In genomic region chr7:80186721-80187120, GRCh38 we compare ENCODE assay signal across 15 cellular contexts. TPM values are rescaled to one million over a fixed set of nuclear protein-coding genes. Genes with fewer than 3 reads are reported as not detected.
A peak's percentile ranks its signal among the peaks of the same experiment; 100 is the strongest.
DNase-seq lines count a peak whose midpoint lies in the region; ATAC-seq and TF ChIP-seq lines count a peak whose summit lies in the region.
"Had no signal": no experiment of that assay in that cellular context is flagged by ENCODE, and none has a peak within 500 bp of the region (broad histone marks: within the 10 kb centered on the region; RNA-seq: fewer than 3 reads in every experiment).

No MANE protein-coding gene starts in this region.

- TF ChIP-seq POLR2A in breast epithelium (IDR thresholded peaks at IDR 0.05), result no peak

- DNase-seq in MCF 10A (ENCODE audit: unreplicated experiment), result peak; percentile 6
- DNase-seq in breast epithelium (ENCODE audit: low spot score in 2 of 2), result no peak
- DNase-seq in caudate nucleus (lab: John Stamatoyannopoulos, UW), result peak in 21 of 61 donors; percentile 2 to 58 (median 34)
- no peak for DNase-seq in left lobe of liver (ENCODE audit: low spot score)
- DNase-seq in activated CD4-positive, alpha-beta T cell treated with anti-CD3 and anti-CD28 coated beads, Interleukin-2, amount 50 U/mL, for 1 hour, result no peak
- DNase-seq: activated CD4-positive, alpha-beta T cell treated with anti-CD3 and anti-CD28 coated beads for 48 hours; activated T-cell treated with anti-CD3 and anti-CD28 coated beads, Interleukin-2, amount 50 U/mL, for 4 hours; Calu3; heart left ventricle; SIG-M5; testis had no signal

- TF ChIP-seq CTCF in MCF 10A (IDR thresholded peaks at IDR 0.05; ENCODE audit: unreplicated experiment), result no peak
- no peak for TF ChIP-seq CTCF in breast epithelium (IDR thresholded peaks at IDR 0.05)

- H3K4me3 Mint-ChIP-seq in MCF 10A (ENCODE audit: unreplicated experiment), result no peak overlapping the region
- H3K4me3 Mint-ChIP-seq: activated T-cell treated with anti-CD3 and anti-CD28 coated beads, Interleukin-2, amount 50 U/mL, for 4 hours; IgD-negative memory B cell had no signal

- H3K36me3 ChIP-seq in breast epithelium, result no peaks in the 10 kb centered on the region
- H3K36me3 ChIP-seq: heart left ventricle had no signal

- intact Hi-C loops in MCF 10A (cut with micrococcal nuclease) (no loop called here), breast epithelium (cut with DNase I; ENCODE audit: low total_unique reads) (no loop called here)

- POLR2A ChIA-PET in MCF 10A (lab: Yijun Ruan, JAX), result interaction anchor here (1.0 to 1.7 kb wide), 2 partner anchors 11 to 49 kb away, joined by 3 to 6 read pairs; no protein-coding TSS in a partner anchor

- H3K4me1 ChIP-seq in breast epithelium, result peaks cover 0 to 5% of the 10 kb centered on the region in 2 donors

- CTCF ChIA-PET in MCF 10A (lab: Yijun Ruan, JAX), result no interaction called here

- H3K27me3 Mint-ChIP-seq in MCF 10A (ENCODE audit: insufficient read depth, unreplicated experiment), result no peaks in the 10 kb centered on the region
- H3K27me3 Mint-ChIP-seq: IgD-negative memory B cell had no signal

- H3K27ac Mint-ChIP-seq in MCF 10A (ENCODE audit: low read depth, unreplicated experiment), result peak overlapping the region; percentile 18

- BruUV-seq in MCF 10A (replicated peaks; lab: Mats Ljungman, UMichigan), result no TSS peak

- H3K27ac ChIP-seq in breast epithelium (no peak overlapping the region), caudate nucleus (ENCODE audit: low read depth, low read length) (peak overlapping the region; percentile 97)
- H3K27ac ChIP-seq: heart left ventricle, testis had no signal

- H3K4me1 Mint-ChIP-seq in MCF 10A (ENCODE audit: insufficient read depth, unreplicated experiment), result peaks cover 22% of the 10 kb centered on the region

- ATAC-seq in left lobe of liver, result peak; percentile 90
- no peak for ATAC-seq in HG03378 (IDR thresholded peaks at IDR 0.05; ENCODE audit: unreplicated experiment)
- ATAC-seq in HG02623 (IDR thresholded peaks at IDR 0.05; ENCODE audit: unreplicated experiment), result no peak
- ATAC-seq in HG03025 (IDR thresholded peaks at IDR 0.05; ENCODE audit: low FRiP score, unreplicated experiment), result no peak
- ATAC-seq: activated T-cell treated with anti-CD3 and anti-CD28 coated beads, Interleukin-2, amount 50 U/mL, for 4 hours; heart left ventricle had no signal

- no peaks in the 10 kb centered on the region for H3K27me3 ChIP-seq in breast epithelium
- H3K27me3 ChIP-seq: heart left ventricle, testis had no signal

- no peaks in the 10 kb centered on the region for H3K9me3 Mint-ChIP-seq in MCF 10A (ENCODE audit: unreplicated experiment)

- H3K36me3 Mint-ChIP-seq in MCF 10A (ENCODE audit: insufficient read depth, unreplicated experiment), result no peaks in the 10 kb centered on the region
- H3K36me3 Mint-ChIP-seq: IgD-negative memory B cell had no signal

- no peak overlapping the region for H3K4me3 ChIP-seq in breast epithelium
- H3K4me3 ChIP-seq: heart left ventricle, testis had no signal

- H3K9me3 ChIP-seq in breast epithelium, result no peaks in the 10 kb centered on the region
- H3K9me3 ChIP-seq: testis had no signal

RNA-seq across cellular contexts. Expression of gene GNAI1, which starts 52.1 kb away (rescaled TPM):
- total RNA-seq in MCF 10A (2022) (27.6 and 30.4 TPM in 2 replicates), breast epithelium (10 to 100 TPM; 25.6 to 75.2 (median 27.5) TPM), left lobe of liver (15.6 TPM)
